In the genomic region with DNA sequence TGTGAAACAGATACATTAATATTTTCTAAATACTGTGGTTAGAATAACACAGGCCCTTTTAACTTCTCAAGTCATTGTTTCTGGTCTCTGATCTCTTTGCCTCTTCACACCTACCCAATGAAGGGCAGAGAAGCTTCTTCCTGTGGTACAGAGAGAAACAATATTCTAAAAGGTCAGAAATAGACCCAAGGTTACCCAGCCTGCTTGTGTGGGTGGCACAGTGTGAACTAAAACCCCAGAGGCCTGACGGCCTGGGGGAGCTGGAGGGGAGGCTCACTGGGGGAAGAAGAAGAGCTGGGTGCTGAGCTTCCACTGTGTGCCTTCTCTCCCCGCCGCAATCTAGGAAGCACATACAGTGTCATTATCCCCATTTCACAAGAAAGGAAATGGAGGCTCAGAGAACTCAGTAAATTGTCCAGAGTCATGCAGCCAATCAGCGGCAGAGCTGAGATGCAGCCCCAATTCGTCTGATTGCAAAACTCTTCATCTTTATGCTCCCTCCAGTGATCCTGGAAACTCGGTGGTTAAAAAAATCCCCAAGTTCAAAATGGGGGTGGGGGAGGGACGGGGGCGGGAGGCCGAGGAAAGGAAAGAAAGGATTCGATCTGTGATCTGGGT, we compare ENCODE assay signal across 8 cellular contexts.
A peak's percentile ranks its signal among the peaks of the same experiment; 100 is the strongest.
DNase-seq lines count a peak whose midpoint lies in the region; ATAC-seq and TF ChIP-seq lines count a peak whose summit lies in the region.

No MANE protein-coding gene starts in this region.

- POLR2A ChIA-PET in WTC11 (lab: Charles Lee), result no interaction called here

- CTCF ChIA-PET in WTC11 (lab: Charles Lee), result interaction anchor here (0.9 to 1.9 kb wide), 6 partner anchors 11 to 125 kb away, joined by 3 to 10 read pairs (median 4); no protein-coding TSS in a partner anchor

- H2BK15ac ChIP-seq in neuronal stem cell (ENCODE audit: low read length), result peak overlapping the region; percentile 70

- H3K4me2 ChIP-seq in neuronal stem cell (ENCODE audit: insufficient read depth, low read length, poor library complexity, severe bottlenecking), result peak overlapping the region; percentile 86

- no peak overlapping the region for H2AK5ac ChIP-seq in neuronal stem cell (ENCODE audit: low read depth, low read length)

- H3K9me3 ChIP-seq in neuronal stem cell (replicated peaks in 1 of 2; ENCODE audit: control insufficient read depth in 2 of 2, insufficient read depth in 1 of 2, low read depth in 1 of 2, low read length in 2 of 2), result no peaks in the 10 kb centered on the region
- no peaks in the 10 kb centered on the region for H3K9me3 ChIP-seq in stomach

- peaks cover 11% of the 10 kb centered on the region for H3K27me3 Mint-ChIP-seq in WTC11 (ENCODE audit: low read depth)

- TF ChIP-seq POLR2A in stomach (IDR thresholded peaks at IDR 0.05), result no peak

- H3K23ac ChIP-seq in neuronal stem cell (ENCODE audit: low read depth, low read length, poor library complexity), result no peak overlapping the region

- no peak overlapping the region for H2BK5ac ChIP-seq in neuronal stem cell (ENCODE audit: low read length)

- no peak overlapping the region for H2BK12ac ChIP-seq in neuronal stem cell (ENCODE audit: low read length)

- H3K27ac Mint-ChIP-seq in WTC11, result 0 out of 2 replicates have a peak overlapping the region, but pooled peaks have one; percentile 57

- no peak overlapping the region for H2BK120ac ChIP-seq in neuronal stem cell (ENCODE audit: low read depth, low read length)

- H3K4me1 Mint-ChIP-seq in WTC11, result peaks cover 62% of the 10 kb centered on the region

- peaks cover 31 to 51% of the 10 kb centered on the region in 2 donors for H3K4me1 ChIP-seq in neuronal stem cell (ENCODE audit: control insufficient read depth in 2 of 2, insufficient read depth in 1 of 2, low read depth in 1 of 2, low read length in 2 of 2)
- peaks cover 19 to 50% (median 39%) of the 10 kb centered on the region in 4 donors for H3K4me1 ChIP-seq in stomach

- H3K36me3 ChIP-seq in neuronal stem cell (replicated peaks in 1 of 2; ENCODE audit: control insufficient read depth in 2 of 2, insufficient read depth in 2 of 2, low read length in 2 of 2) (no peaks in the 10 kb centered on the region), stomach (no peaks in the 10 kb centered on the region)

- 0 out of 2 replicates have a peak, but pooled peaks cover 4% of the 10 kb centered on the region for H3K36me3 Mint-ChIP-seq in WTC11

- peak; percentile 70 for ATAC-seq in GM18861 (IDR thresholded peaks at IDR 0.05; ENCODE audit: unreplicated experiment)
- ATAC-seq in HG02571 (IDR thresholded peaks at IDR 0.05; ENCODE audit: unreplicated experiment), result peak; percentile 66
- ATAC-seq in WTC11, result no peak
- ATAC-seq in SK-N-SH treated with all-trans-retinoic acid at 6 μM for 48 hours, result no peak

- WGBS in neuronal stem cell (ENCODE audit: extremely low coverage in 2 of 2, insufficient read length in 2 of 2, insufficient replicate concordance in 1 of 2), 2 donors, result no CpG with 5 or more reads among the region's 10 CpGs
- WGBS in stomach, 5 donors, result 56 to 69% (median 62%) methylated on average over 10 of the region's 10 CpGs

- H3K27ac ChIP-seq in neuronal stem cell (replicated peaks; ENCODE audit: low read length) (no peak overlapping the region), stomach (no peak overlapping the region)

- intact Hi-C loops in stomach (cut with DNase I; ENCODE audit: low total_unique reads), result no loop called here

- no peaks in the 10 kb centered on the region for H3K79me1 ChIP-seq in neuronal stem cell (ENCODE audit: low read depth, low read length)

- no peaks in the 10 kb centered on the region for H3K9me3 Mint-ChIP-seq in WTC11

- TF ChIP-seq CTCF in WTC11 (IDR thresholded peaks at IDR 0.05) (no peak), stomach (IDR thresholded peaks at IDR 0.05) (no peak)

- H3K4me3 ChIP-seq in neuronal stem cell (ENCODE audit: low read length in 2 of 2) (peak overlapping the region in 1 of 2 donors; percentile 52), stomach (peak overlapping the region in 1 of 4 donors; percentile 9)

- H4K8ac ChIP-seq in neuronal stem cell (ENCODE audit: low read depth, low read length), result no peak overlapping the region

- no peak overlapping the region for H3K14ac ChIP-seq in neuronal stem cell (ENCODE audit: low read length)

- peak overlapping the region; percentile 74 for H3K4me3 Mint-ChIP-seq in WTC11

- H2AFZ ChIP-seq in neuronal stem cell (ENCODE audit: low read length), result peak overlapping the region; percentile 81

- no peak overlapping the region for H3K18ac ChIP-seq in neuronal stem cell (ENCODE audit: low read length)

- no peak overlapping the region for H3K9ac ChIP-seq in neuronal stem cell (ENCODE audit: low read depth, low read length, poor library complexity)

- DNase-seq in WTC11 (ENCODE audit: low spot score), result no peak
- no peak for DNase-seq in neuronal stem cell (ENCODE audit: low spot score)
- DNase-seq in stomach, result no peak
- no peak for DNase-seq in DMS53 (lab: John Stamatoyannopoulos, UW)
- DNase-seq in NCI-H2081 (lab: John Stamatoyannopoulos, UW), result no peak

- H3K27me3 ChIP-seq in neuronal stem cell (ENCODE audit: control insufficient read depth in 3 of 3, insufficient read depth in 3 of 3, low read depth in 1 of 3, low read length in 3 of 3), result no peaks in the 10 kb centered on the region
- no peaks in the 10 kb centered on the region for H3K27me3 ChIP-seq in stomach

- TF ChIP-seq EP300 in stomach (IDR thresholded peaks at IDR 0.05), result no peak

- no peak overlapping the region for H3K4ac ChIP-seq in neuronal stem cell (ENCODE audit: low read length)

- no peak overlapping the region for H4K91ac ChIP-seq in neuronal stem cell (ENCODE audit: low read depth, low read length, poor library complexity)

TF ChIP-seq in WTC11, 78 proteins besides CTCF, POLR2A, EP300 and RAD21 (continues in another document):
- no peak for TF ChIP-seq SMAD4 (CRISPR knock-in tag; IDR thresholded peaks at IDR 0.05)
- TF ChIP-seq ZNF138 (CRISPR knock-in tag; conservative IDR thresholded peaks at IDR 0.05), result no peak
- TF ChIP-seq CREM (CRISPR knock-in tag; IDR thresholded peaks at IDR 0.05), result no peak
- no peak for TF ChIP-seq HMGA2 (CRISPR knock-in tag; IDR thresholded peaks at IDR 0.05)
- no peak for TF ChIP-seq RELA (CRISPR knock-in tag; IDR thresholded peaks at IDR 0.05; ENCODE audit: borderline replicate concordance)
- TF ChIP-seq MYBL2 (CRISPR knock-in tag; IDR thresholded peaks at IDR 0.05), result no peak
- TF ChIP-seq, protein P1, sequence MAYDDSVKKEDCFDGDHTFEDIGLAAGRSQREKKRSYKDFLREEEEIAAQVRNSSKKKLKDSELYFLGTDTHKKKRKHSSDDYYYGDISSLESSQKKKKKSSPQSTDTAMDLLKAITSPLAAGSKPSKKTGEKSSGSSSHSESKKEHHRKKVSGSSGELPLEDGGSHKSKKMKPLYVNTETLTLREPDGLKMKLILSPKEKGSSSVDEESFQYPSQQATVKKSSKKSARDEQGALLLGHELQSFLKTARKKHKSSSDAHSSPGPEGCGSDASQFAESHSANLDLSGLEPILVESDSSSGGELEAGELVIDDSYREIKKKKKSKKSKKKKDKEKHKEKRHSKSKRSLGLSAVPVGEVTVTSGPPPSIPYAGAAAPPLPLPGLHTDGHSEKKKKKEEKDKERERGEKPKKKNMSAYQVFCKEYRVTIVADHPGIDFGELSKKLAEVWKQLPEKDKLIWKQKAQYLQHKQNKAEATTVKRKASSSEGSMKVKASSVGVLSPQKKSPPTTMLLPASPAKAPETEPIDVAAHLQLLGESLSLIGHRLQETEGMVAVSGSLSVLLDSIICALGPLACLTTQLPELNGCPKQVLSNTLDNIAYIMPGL (CRISPR knock-in tag; IDR thresholded peaks at IDR 0.05), result no peak
- TF ChIP-seq, protein P2, sequence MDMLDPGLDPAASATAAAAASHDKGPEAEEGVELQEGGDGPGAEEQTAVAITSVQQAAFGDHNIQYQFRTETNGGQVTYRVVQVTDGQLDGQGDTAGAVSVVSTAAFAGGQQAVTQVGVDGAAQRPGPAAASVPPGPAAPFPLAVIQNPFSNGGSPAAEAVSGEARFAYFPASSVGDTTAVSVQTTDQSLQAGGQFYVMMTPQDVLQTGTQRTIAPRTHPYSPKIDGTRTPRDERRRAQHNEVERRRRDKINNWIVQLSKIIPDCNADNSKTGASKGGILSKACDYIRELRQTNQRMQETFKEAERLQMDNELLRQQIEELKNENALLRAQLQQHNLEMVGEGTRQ (CRISPR knock-in tag; IDR thresholded peaks at IDR 0.05), result no peak
- TF ChIP-seq FOXJ3 (CRISPR knock-in tag; IDR thresholded peaks at IDR 0.05; ENCODE audit: borderline replicate concordance), result no peak

TF ChIP-seq in SK-N-SH treated with all-trans-retinoic acid at 6 μM for 48 hours, 23 proteins besides CTCF, POLR2A, EP300 and RAD21 (continues in another document):
- TF ChIP-seq RARB (CRISPR knock-in tag; IDR thresholded peaks at IDR 0.05) (no peak), ESRRG (CRISPR knock-in tag; IDR thresholded peaks at IDR 0.05) (no peak), ISL1 (CRISPR knock-in tag; IDR thresholded peaks at IDR 0.05) (no peak), GLIS3 (CRISPR knock-in tag; IDR thresholded peaks at IDR 0.05) (no peak), OSR1 (CRISPR knock-in tag; IDR thresholded peaks at IDR 0.05) (no peak), ZNF70 (CRISPR knock-in tag; IDR thresholded peaks at IDR 0.05) (no peak)
- TF ChIP-seq, protein P3, sequence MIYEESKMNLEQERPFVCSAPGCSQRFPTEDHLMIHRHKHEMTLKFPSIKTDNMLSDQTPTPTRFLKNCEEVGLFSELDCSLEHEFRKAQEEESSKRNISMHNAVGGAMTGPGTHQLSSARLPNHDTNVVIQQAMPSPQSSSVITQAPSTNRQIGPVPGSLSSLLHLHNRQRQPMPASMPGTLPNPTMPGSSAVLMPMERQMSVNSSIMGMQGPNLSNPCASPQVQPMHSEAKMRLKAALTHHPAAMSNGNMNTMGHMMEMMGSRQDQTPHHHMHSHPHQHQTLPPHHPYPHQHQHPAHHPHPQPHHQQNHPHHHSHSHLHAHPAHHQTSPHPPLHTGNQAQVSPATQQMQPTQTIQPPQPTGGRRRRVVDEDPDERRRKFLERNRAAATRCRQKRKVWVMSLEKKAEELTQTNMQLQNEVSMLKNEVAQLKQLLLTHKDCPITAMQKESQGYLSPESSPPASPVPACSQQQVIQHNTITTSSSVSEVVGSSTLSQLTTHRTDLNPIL (CRISPR knock-in tag; IDR thresholded peaks at IDR 0.05; ENCODE audit: low read depth), result no peak
- TF ChIP-seq, protein P4, sequence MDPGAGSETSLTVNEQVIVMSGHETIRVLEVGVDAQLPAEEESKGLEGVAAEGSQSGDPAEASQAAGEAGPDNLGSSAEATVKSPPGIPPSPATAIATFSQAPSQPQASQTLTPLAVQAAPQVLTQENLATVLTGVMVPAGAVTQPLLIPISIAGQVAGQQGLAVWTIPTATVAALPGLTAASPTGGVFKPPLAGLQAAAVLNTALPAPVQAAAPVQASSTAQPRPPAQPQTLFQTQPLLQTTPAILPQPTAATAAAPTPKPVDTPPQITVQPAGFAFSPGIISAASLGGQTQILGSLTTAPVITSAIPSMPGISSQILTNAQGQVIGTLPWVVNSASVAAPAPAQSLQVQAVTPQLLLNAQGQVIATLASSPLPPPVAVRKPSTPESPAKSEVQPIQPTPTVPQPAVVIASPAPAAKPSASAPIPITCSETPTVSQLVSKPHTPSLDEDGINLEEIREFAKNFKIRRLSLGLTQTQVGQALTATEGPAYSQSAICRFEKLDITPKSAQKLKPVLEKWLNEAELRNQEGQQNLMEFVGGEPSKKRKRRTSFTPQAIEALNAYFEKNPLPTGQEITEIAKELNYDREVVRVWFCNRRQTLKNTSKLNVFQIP (CRISPR knock-in tag; IDR thresholded peaks at IDR 0.05; ENCODE audit: borderline replicate concordance, low read depth), result no peak

Comparison
In these comparisons a context has a peak if more than half of its experiments do, and no peak if none do; other contexts are left out.
1. ATAC-seq: peak in GM18861 (single experiment) and HG02571 (single experiment); none in WTC11 (single experiment) and SK-N-SH treated with all-trans-retinoic acid at 6 μM for 48 hours (single experiment).